Comparison of ENCODE assay signal across 1 cellular context in the genomic region with DNA sequence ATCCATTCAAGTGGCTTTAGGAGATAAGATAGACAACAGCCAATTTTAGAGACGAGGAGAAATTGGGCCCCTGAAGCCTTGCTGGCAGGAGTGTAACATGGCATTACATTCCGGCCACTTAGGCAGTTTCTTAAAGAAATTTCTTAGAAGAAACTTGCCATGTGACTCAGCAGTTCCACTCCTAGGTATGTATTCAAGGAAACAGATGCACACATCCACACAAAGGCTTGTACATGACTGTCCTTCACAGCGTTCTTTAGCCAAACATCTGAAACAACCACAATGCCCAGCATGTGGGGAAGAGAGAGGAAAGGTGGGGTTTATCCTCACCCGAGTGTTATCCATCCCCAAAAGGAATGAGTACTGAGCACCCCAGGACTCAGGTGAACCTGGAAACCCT.
TF ChIP-seq lines count a peak whose summit lies in the region.

No MANE protein-coding gene starts in this region.

TF ChIP-seq in K562, 482 proteins besides CTCF, POLR2A, EP300 and RAD21 (continued from another document):
- TF ChIP-seq, protein P1, sequence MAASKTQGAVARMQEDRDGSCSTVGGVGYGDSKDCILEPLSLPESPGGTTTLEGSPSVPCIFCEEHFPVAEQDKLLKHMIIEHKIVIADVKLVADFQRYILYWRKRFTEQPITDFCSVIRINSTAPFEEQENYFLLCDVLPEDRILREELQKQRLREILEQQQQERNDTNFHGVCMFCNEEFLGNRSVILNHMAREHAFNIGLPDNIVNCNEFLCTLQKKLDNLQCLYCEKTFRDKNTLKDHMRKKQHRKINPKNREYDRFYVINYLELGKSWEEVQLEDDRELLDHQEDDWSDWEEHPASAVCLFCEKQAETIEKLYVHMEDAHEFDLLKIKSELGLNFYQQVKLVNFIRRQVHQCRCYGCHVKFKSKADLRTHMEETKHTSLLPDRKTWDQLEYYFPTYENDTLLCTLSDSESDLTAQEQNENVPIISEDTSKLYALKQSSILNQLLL (CRISPR knock-in tag; IDR thresholded peaks at IDR 0.05; ENCODE audit: borderline replicate concordance), result no peak
- TF ChIP-seq NCOR1 (IDR thresholded peaks at IDR 0.05), result no peak
- TF ChIP-seq ZNF41 (CRISPR knock-in tag; conservative IDR thresholded peaks at IDR 0.05), result no peak
- no peak for TF ChIP-seq TARDBP (IDR thresholded peaks at IDR 0.05)
- no peak for TF ChIP-seq HDAC8 (tag; IDR thresholded peaks at IDR 0.05)
- no peak for TF ChIP-seq CBFA2T2 (conservative IDR thresholded peaks at IDR 0.05)
- TF ChIP-seq U2AF1 (optimal IDR thresholded peaks at IDR 0.05; ENCODE audit: low read depth, low read length), result no peak
- no peak for TF ChIP-seq GTF2A2 (tag; IDR thresholded peaks at IDR 0.05)
- no peak for TF ChIP-seq TBL1XR1 (IDR thresholded peaks at IDR 0.05; ENCODE audit: low read length in 2 of 2)
- TF ChIP-seq CREM (IDR thresholded peaks at IDR 0.05; ENCODE audit: low read depth), result no peak
- TF ChIP-seq, protein P2, sequence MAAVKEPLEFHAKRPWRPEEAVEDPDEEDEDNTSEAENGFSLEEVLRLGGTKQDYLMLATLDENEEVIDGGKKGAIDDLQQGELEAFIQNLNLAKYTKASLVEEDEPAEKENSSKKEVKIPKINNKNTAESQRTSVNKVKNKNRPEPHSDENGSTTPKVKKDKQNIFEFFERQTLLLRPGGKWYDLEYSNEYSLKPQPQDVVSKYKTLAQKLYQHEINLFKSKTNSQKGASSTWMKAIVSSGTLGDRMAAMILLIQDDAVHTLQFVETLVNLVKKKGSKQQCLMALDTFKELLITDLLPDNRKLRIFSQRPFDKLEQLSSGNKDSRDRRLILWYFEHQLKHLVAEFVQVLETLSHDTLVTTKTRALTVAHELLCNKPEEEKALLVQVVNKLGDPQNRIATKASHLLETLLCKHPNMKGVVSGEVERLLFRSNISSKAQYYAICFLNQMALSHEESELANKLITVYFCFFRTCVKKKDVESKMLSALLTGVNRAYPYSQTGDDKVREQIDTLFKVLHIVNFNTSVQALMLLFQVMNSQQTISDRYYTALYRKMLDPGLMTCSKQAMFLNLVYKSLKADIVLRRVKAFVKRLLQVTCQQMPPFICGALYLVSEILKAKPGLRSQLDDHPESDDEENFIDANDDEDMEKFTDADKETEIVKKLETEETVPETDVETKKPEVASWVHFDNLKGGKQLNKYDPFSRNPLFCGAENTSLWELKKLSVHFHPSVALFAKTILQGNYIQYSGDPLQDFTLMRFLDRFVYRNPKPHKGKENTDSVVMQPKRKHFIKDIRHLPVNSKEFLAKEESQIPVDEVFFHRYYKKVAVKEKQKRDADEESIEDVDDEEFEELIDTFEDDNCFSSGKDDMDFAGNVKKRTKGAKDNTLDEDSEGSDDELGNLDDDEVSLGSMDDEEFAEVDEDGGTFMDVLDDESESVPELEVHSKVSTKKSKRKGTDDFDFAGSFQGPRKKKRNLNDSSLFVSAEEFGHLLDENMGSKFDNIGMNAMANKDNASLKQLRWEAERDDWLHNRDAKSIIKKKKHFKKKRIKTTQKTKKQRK (IDR thresholded peaks at IDR 0.05; ENCODE audit: borderline replicate concordance, low read depth, low read length), result no peak
- TF ChIP-seq C11orf30 (IDR thresholded peaks at IDR 0.05; ENCODE audit: low read depth), result peak; percentile 82
- TF ChIP-seq ZNF3 (CRISPR knock-in tag; IDR thresholded peaks at IDR 0.05), result no peak
- TF ChIP-seq ZNF75A (CRISPR knock-in tag; IDR thresholded peaks at IDR 0.05), result no peak
- no peak for TF ChIP-seq PHB2 (IDR thresholded peaks at IDR 0.05; ENCODE audit: low read depth)
- no peak for TF ChIP-seq ETV5 (CRISPR knock-in tag; IDR thresholded peaks at IDR 0.05; ENCODE audit: low read depth)
